Comparison of ENCODE assay signal across 14 cellular contexts in genomic region chr18:8998481-8999217, GRCh38.
DNase-seq lines count a peak whose midpoint lies in the region; ATAC-seq and TF ChIP-seq lines count a peak whose summit lies in the region.
"Had no signal": no experiment of that assay in that cellular context is flagged by ENCODE, and none has a peak within 500 bp of the region (broad histone marks: within the 10 kb centered on the region; RNA-seq: fewer than 3 reads in every experiment).

No MANE protein-coding gene starts in this region.

- H3K4me1 ChIP-seq in PC-9 (replicated peaks; ENCODE audit: insufficient read depth), result peaks cover 27% of the 10 kb centered on the region
- H3K4me1 ChIP-seq in smooth muscle cell (ENCODE audit: low read depth), result peaks cover 8% of the 10 kb centered on the region
- no peaks in the 10 kb centered on the region for H3K4me1 ChIP-seq in right cardiac atrium (ENCODE audit: control insufficient read depth, insufficient read depth, low read length)

- CTCF ChIA-PET in PC-9 (lab: Charles Lee), result interaction anchor here (0.5 kb wide), 2 partner anchors 24 to 59 kb away, joined by 3 read pairs; no protein-coding TSS in a partner anchor

- no peak overlapping the region for H3K4me3 ChIP-seq in PC-9
- H3K4me3 ChIP-seq in smooth muscle cell, result no peak overlapping the region
- H3K4me3 ChIP-seq in right cardiac atrium (ENCODE audit: low read length), result no peak overlapping the region
- H3K4me3 ChIP-seq: stomach had no signal

- no peaks in the 10 kb centered on the region for H3K27me3 Mint-ChIP-seq in glutamatergic neuron (ENCODE audit: unreplicated experiment)

- DNase-seq in HCEC 1CT, result peak; percentile 31
- DNase-seq in PC-9, result peak in 1 of 2 experiments; percentile 67
- DNase-seq in glutamatergic neuron, result no peak
- no peak for DNase-seq in smooth muscle cell (lab: John Stamatoyannopoulos, UW; ENCODE audit: unreplicated experiment)
- DNase-seq in right cardiac atrium, result no peak
- DNase-seq in ACHN, result no peak
- DNase-seq: aorta, COR-L47, hippocampal formation, NCI-H1930, stomach, T-cell had no signal

- no peaks in the 10 kb centered on the region for H3K79me2 ChIP-seq in PC-9 (ENCODE audit: low read depth)
- no peaks in the 10 kb centered on the region for H3K79me2 ChIP-seq in smooth muscle cell (ENCODE audit: low read depth)

- no peaks in the 10 kb centered on the region for H3K27me3 ChIP-seq in PC-9 (ENCODE audit: insufficient read depth, low read depth)
- no peaks in the 10 kb centered on the region for H3K27me3 ChIP-seq in smooth muscle cell (ENCODE audit: low read depth)
- H3K27me3 ChIP-seq in right cardiac atrium (ENCODE audit: control insufficient read depth, insufficient read depth), result no peaks in the 10 kb centered on the region
- H3K27me3 ChIP-seq: stomach had no signal

- peaks cover 28% of the 10 kb centered on the region for H3K4me1 Mint-ChIP-seq in glutamatergic neuron (ENCODE audit: low read depth, unreplicated experiment)
- H3K4me1 Mint-ChIP-seq: IgD-negative memory B cell, T-cell had no signal

- H3K4me3 Mint-ChIP-seq in glutamatergic neuron (ENCODE audit: unreplicated experiment), result peak overlapping the region; percentile 13
- H3K4me3 Mint-ChIP-seq: IgD-negative memory B cell, T-cell had no signal

- H4K20me1 ChIP-seq in PC-9 (ENCODE audit: insufficient read depth) (no peaks in the 10 kb centered on the region; the same call in 1 of the 2 replicates), smooth muscle cell (ENCODE audit: low read depth) (no peaks in the 10 kb centered on the region)

- peaks cover 8% of the 10 kb centered on the region for H3K36me3 Mint-ChIP-seq in glutamatergic neuron (ENCODE audit: unreplicated experiment)
- H3K36me3 Mint-ChIP-seq: T-cell had no signal

- no peaks in the 10 kb centered on the region for H3K36me3 ChIP-seq in PC-9 (ENCODE audit: low read depth)
- H3K36me3 ChIP-seq in smooth muscle cell (ENCODE audit: low read depth), result no peaks in the 10 kb centered on the region
- H3K36me3 ChIP-seq: stomach had no signal

- POLR2A ChIA-PET in PC-9 (lab: Charles Lee; ENCODE audit: unreplicated experiment), result interaction anchor here (0.6 kb wide), 1 partner anchor 528 kb away, joined by 3 read pairs; no protein-coding TSS in a partner anchor

- H3K4me2 ChIP-seq in PC-9 (peak overlapping the region; percentile 15), smooth muscle cell (peak overlapping the region; percentile 60)

- peak overlapping the region; percentile 24; the same call in 1 of the 2 replicates for H3K27ac ChIP-seq in PC-9
- H3K27ac ChIP-seq in smooth muscle cell (ENCODE audit: low read depth), result no peak overlapping the region
- no peak overlapping the region for H3K27ac ChIP-seq in right cardiac atrium (ENCODE audit: low read length)

- intact Hi-C loops in PC-9 (cut with micrococcal nuclease; ENCODE audit: unreplicated experiment) (no loop called here), right cardiac atrium (cut with DNase I) (no loop called here)

- peaks cover 20% of the 10 kb centered on the region for H3F3A ChIP-seq in PC-9 (ENCODE audit: insufficient read depth, low read depth)
- H3F3A ChIP-seq in smooth muscle cell (ENCODE audit: low read depth), result no peaks in the 10 kb centered on the region

- no peaks in the 10 kb centered on the region for H3K9me2 ChIP-seq in PC-9 (ENCODE audit: insufficient read depth)

- no TSS peak for BruUV-seq in PC-9 (replicated peaks; lab: Mats Ljungman, UMichigan)

- no peak overlapping the region for H3K9ac ChIP-seq in smooth muscle cell (ENCODE audit: low read depth)

- no peak overlapping the region for H3K27ac Mint-ChIP-seq in glutamatergic neuron (ENCODE audit: unreplicated experiment)
- H3K27ac Mint-ChIP-seq: IgD-negative memory B cell, T-cell had no signal

- ATAC-seq in right cardiac atrium, result no peak
- ATAC-seq in GM18858 (IDR thresholded peaks at IDR 0.05; ENCODE audit: unreplicated experiment), result no peak
- ATAC-seq: T-cell had no signal

- H3K9me3 Mint-ChIP-seq in glutamatergic neuron (ENCODE audit: unreplicated experiment), result peaks cover 2% of the 10 kb centered on the region

- TF ChIP-seq CTCF in PC-9 (conservative IDR thresholded peaks at IDR 0.05) (no peak), glutamatergic neuron (IDR thresholded peaks at IDR 0.05; ENCODE audit: partially characterized antibody, unreplicated experiment) (no peak), smooth muscle cell (IDR thresholded peaks at IDR 0.05; ENCODE audit: borderline replicate concordance, insufficient read depth, poor library complexity, severe bottlenecking) (no peak)

- H2AFZ ChIP-seq in PC-9 (no peak overlapping the region), smooth muscle cell (ENCODE audit: low read depth) (peak overlapping the region; percentile 12)

- WGBS in smooth muscle cell (ENCODE audit: low lambda C conversion rate), result 23% methylated on average over 4 of the region's 4 CpGs
- 30% methylated on average over 4 of the region's 4 CpGs for WGBS in right cardiac atrium

- in situ Hi-C loops in ACHN (cut with HindIII; ENCODE audit: low pct_ligation_motif_present, low pct_unique_long_range_greater_than_20kb, low sequenced_read_pairs), result no loop called here

- H3K9me3 ChIP-seq in PC-9 (ENCODE audit: insufficient read depth, low read depth), result peaks cover 6% of the 10 kb centered on the region; the same call in 1 of the 2 replicates
- H3K9me3 ChIP-seq in smooth muscle cell (replicated peaks; ENCODE audit: low read depth), result no peaks in the 10 kb centered on the region
- no peaks in the 10 kb centered on the region for H3K9me3 ChIP-seq in right cardiac atrium (ENCODE audit: control insufficient read depth, low read length)
